ENCODE assay signal across 8 cellular contexts in genomic region chr12:120687570-120688289, GRCh38. TPM values are rescaled to one million over a fixed set of nuclear protein-coding genes. Genes with fewer than 3 reads are reported as not detected.
A peak's percentile ranks its signal among the peaks of the same experiment; 100 is the strongest.
DNase-seq lines count a peak whose midpoint lies in the region; TF ChIP-seq lines count a peak whose summit lies in the region.

No MANE protein-coding gene starts in this region.

- H3K27me3 Mint-ChIP-seq in activated CD4-positive, alpha-beta memory T cell treated with anti-CD3 and anti-CD28 coated beads, Interleukin-2, amount 10 ng/mL, durations not matched to agents 7 days and 5 days, result no peaks in the 10 kb centered on the region

- no peaks in the 10 kb centered on the region for H3K9me3 ChIP-seq in osteoblast (ENCODE audit: low read depth, low read length)

- H2AFZ ChIP-seq in osteoblast (ENCODE audit: low read length), result peak overlapping the region; percentile 58

- POLR2A ChIA-PET in activated CD4-positive, alpha-beta memory T cell treated with anti-CD3 and anti-CD28 coated beads, Interleukin-2, amount 10 ng/mL, durations not matched to agents 7 days and 5 days (lab: Charles Lee), result interaction anchor here (0.6 to 4.2 kb wide), 9 partner anchors 9 to 610 kb away, joined by 3 to 24 read pairs (median 3); partner anchors contain the start of gene UNC119B

- no peaks in the 10 kb centered on the region for H3K9me3 Mint-ChIP-seq in activated CD4-positive, alpha-beta memory T cell treated with anti-CD3 and anti-CD28 coated beads, Interleukin-2, amount 10 ng/mL, durations not matched to agents 7 days and 5 days

- no peaks in the 10 kb centered on the region for H3K36me3 ChIP-seq in osteoblast (ENCODE audit: insufficient read depth, low read length)

- H3K4me1 ChIP-seq in osteoblast (ENCODE audit: insufficient read depth, low read length), result peaks cover 28% of the 10 kb centered on the region

- TF ChIP-seq CTCF in epithelial cell of proximal tubule (conservative IDR thresholded peaks at IDR 0.05; ENCODE audit: low read depth, low read length) (no peak), osteoblast (IDR thresholded peaks at IDR 0.05; ENCODE audit: extremely low read depth, low read depth, low read length) (no peak)

- peaks cover 57% of the 10 kb centered on the region for H3K79me2 ChIP-seq in osteoblast (ENCODE audit: insufficient read depth, low read length)

- peak; percentile 33 for DNase-seq in activated CD4-positive, CD25-positive, alpha-beta regulatory T cell treated with anti-CD3 and anti-CD28 coated beads, Interleukin-2, amount 50 U/mL, for 72 hours
- DNase-seq in activated CD4-positive, CD25-positive, alpha-beta regulatory T cell (lab: John Stamatoyannopoulos, UW), result no peak
- DNase-seq in activated CD4-positive, alpha-beta memory T cell treated with anti-CD3 and anti-CD28 coated beads, Interleukin-2, amount 10 ng/mL, durations not matched to agents 7 days and 5 days, result peak; percentile 46
- no peak for DNase-seq in epithelial cell of proximal tubule (ENCODE audit: low read depth)
- DNase-seq in osteoblast (ENCODE audit: insufficient read length, low spot score, missing footprints), result no peak
- no peak for DNase-seq in NCI-H1436 (lab: John Stamatoyannopoulos, UW)
- DNase-seq in superior temporal gyrus (ENCODE audit: extremely low spot score), result no peak
- no peak for DNase-seq in amygdala (lab: John Stamatoyannopoulos, UW)

- H3K4me3 ChIP-seq in epithelial cell of proximal tubule (ENCODE audit: low read depth, low read length) (peak overlapping the region; percentile 87), osteoblast (ENCODE audit: insufficient read depth, low read length) (peak overlapping the region; percentile 91)

- H3K4me3 Mint-ChIP-seq in activated CD4-positive, alpha-beta memory T cell treated with anti-CD3 and anti-CD28 coated beads, Interleukin-2, amount 10 ng/mL, durations not matched to agents 7 days and 5 days, result peak overlapping the region; percentile 82

- no peaks in the 10 kb centered on the region for H3K27me3 ChIP-seq in osteoblast (ENCODE audit: insufficient read depth, low read length)

- peak overlapping the region; percentile 91 for H3K4me2 ChIP-seq in osteoblast (ENCODE audit: insufficient read depth, low read length)

- peaks cover 70% of the 10 kb centered on the region for H3K4me1 Mint-ChIP-seq in activated CD4-positive, alpha-beta memory T cell treated with anti-CD3 and anti-CD28 coated beads, Interleukin-2, amount 10 ng/mL, durations not matched to agents 7 days and 5 days

- H3K27ac Mint-ChIP-seq in activated CD4-positive, alpha-beta memory T cell treated with anti-CD3 and anti-CD28 coated beads, Interleukin-2, amount 10 ng/mL, durations not matched to agents 7 days and 5 days, result peak overlapping the region; percentile 56

- H4K20me1 ChIP-seq in osteoblast (ENCODE audit: insufficient read depth, low read length), result peaks cover 48% of the 10 kb centered on the region

- H3K36me3 Mint-ChIP-seq in activated CD4-positive, alpha-beta memory T cell treated with anti-CD3 and anti-CD28 coated beads, Interleukin-2, amount 10 ng/mL, durations not matched to agents 7 days and 5 days (ENCODE audit: low read depth), result peaks cover 10% of the 10 kb centered on the region

- CTCF ChIA-PET in activated CD4-positive, alpha-beta memory T cell treated with anti-CD3 and anti-CD28 coated beads, Interleukin-2, amount 10 ng/mL, durations not matched to agents 7 days and 5 days (lab: Charles Lee), result interaction anchor here (0.6 to 9.7 kb wide), 6 partner anchors 9 to 1204 kb away, joined by 3 to 91 read pairs (median 4); partner anchors contain the start of gene UNC119B

- peak overlapping the region; percentile 97 for H3K27ac ChIP-seq in osteoblast (ENCODE audit: low read depth, low read length)

RNA-seq across cellular contexts. Expression of gene MLEC, which starts 0.8 kb away (rescaled TPM):
- 10 to 100 TPM; 81.1 to 97.8 TPM for total RNA-seq in activated CD4-positive, alpha-beta memory T cell treated with anti-CD3 and anti-CD28 coated beads, Interleukin-2, amount 10 ng/mL, durations not matched to agents 7 days and 5 days
- total RNA-seq in epithelial cell of proximal tubule (99.5 and 124 TPM in 2 replicates), osteoblast (85.2 and 89.8 TPM in 2 replicates)

RNA-seq across cellular contexts. Expression of gene UNC119B, which starts 22.5 kb away (rescaled TPM):
- 10 to 100 TPM; 22.4 to 23.6 TPM for total RNA-seq in activated CD4-positive, alpha-beta memory T cell treated with anti-CD3 and anti-CD28 coated beads, Interleukin-2, amount 10 ng/mL, durations not matched to agents 7 days and 5 days
- total RNA-seq in epithelial cell of proximal tubule, result 14.9 and 22.4 TPM in 2 replicates
- 23.2 and 24.5 TPM in 2 replicates for total RNA-seq in osteoblast

RNA-seq across cellular contexts. Expression of gene ACADS, which starts 37.9 kb away (rescaled TPM):
- 10 to 100 TPM; 13.7 to 14.9 TPM for total RNA-seq in activated CD4-positive, alpha-beta memory T cell treated with anti-CD3 and anti-CD28 coated beads, Interleukin-2, amount 10 ng/mL, durations not matched to agents 7 days and 5 days
- total RNA-seq in epithelial cell of proximal tubule (16.4 and 25.3 TPM in 2 replicates), osteoblast (10.5 and 12.7 TPM in 2 replicates)

RNA-seq across cellular contexts. Expression of gene CABP1, which starts 47.3 kb away (rescaled TPM):
- total RNA-seq in activated CD4-positive, alpha-beta memory T cell treated with anti-CD3 and anti-CD28 coated beads, Interleukin-2, amount 10 ng/mL, durations not matched to agents 7 days and 5 days, result under 1 TPM; 0.25 to 0.45 TPM
- total RNA-seq in epithelial cell of proximal tubule, result 0.14 and 1.1 TPM in 2 replicates
- not detected in 2 replicates for total RNA-seq in osteoblast

Comparison
In these comparisons a context has a peak if more than half of its experiments do, and no peak if none do; other contexts are left out.
1. DNase-seq: peak in activated CD4-positive, CD25-positive, alpha-beta regulatory T cell treated with anti-CD3 and anti-CD28 coated beads, Interleukin-2, amount 50 U/mL, for 72 hours (single experiment) and activated CD4-positive, alpha-beta memory T cell treated with anti-CD3 and anti-CD28 coated beads, Interleukin-2, amount 10 ng/mL, durations not matched to agents 7 days and 5 days (single experiment); none in activated CD4-positive, CD25-positive, alpha-beta regulatory T cell (0 of 4), epithelial cell of proximal tubule (single experiment), osteoblast (single experiment), NCI-H1436 (single experiment), superior temporal gyrus (single experiment) and amygdala (0 of 56).